Comparison of ENCODE assay signal across 13 cellular contexts in the genomic region with DNA sequence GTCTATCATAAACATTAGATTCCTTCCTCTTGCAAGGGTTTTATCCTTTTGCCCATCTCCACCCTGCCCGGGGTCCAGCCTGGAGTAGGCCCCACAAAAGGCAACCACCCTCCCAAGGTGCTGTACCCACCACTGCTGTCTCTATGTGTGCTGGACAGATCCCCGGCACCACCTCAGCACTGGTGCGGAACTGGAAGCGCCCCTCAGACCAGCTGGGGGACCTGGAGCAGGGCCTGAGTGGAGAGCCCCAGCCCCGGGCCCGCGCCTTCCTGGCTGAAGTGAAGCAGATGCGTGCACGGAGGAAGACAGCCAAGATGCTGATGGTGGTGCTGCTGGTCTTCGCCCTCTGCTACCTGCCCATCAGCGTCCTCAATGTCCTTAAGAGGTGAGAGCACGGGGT.
DNase-seq lines count a peak whose midpoint lies in the region; ATAC-seq and TF ChIP-seq lines count a peak whose summit lies in the region.
"Had no signal": no experiment of that assay in that cellular context is flagged by ENCODE, and none has a peak within 500 bp of the region (broad histone marks: within the 10 kb centered on the region; RNA-seq: fewer than 3 reads in every experiment).

No MANE protein-coding gene starts in this region.

- DNase-seq in GM10248 (ENCODE audit: extremely low spot score): no peak
- DNase-seq in stimulated activated naive CD8-positive, alpha-beta T cell treated with anti-CD3 and anti-CD28 coated beads, Interleukin-15, Interleukin-2, amounts not matched to agents 100 U/mL and 50 U/mL, for 24 hours: no peak
- no peak for DNase-seq in NCI-H2107 treated with DMSO at 0.1 percent for 48 hours (lab: John Stamatoyannopoulos, UW; ENCODE audit: unreplicated experiment)
- DNase-seq: ACHN, DMS79 treated with DMSO at 0.1 percent for 48 hours, EL, GM23248 had no signal

- CTCF ChIA-PET in HEK293 (lab: Yijun Ruan, JAX) (no interaction called here), GM10248 (lab: Yijun Ruan, JAX) (interaction anchor here (0.6 to 1.8 kb wide), 2 partner anchors 10 to 60 kb away, joined by 3 to 5 read pairs; no protein-coding TSS in a partner anchor)

- peaks cover 14% of the 10 kb centered on the region for H3K27me3 Mint-ChIP-seq in dendritic cell treated with granulocyte-macrophage colony-stimulating factor and Interleukin-4, amounts not matched to agents 40 ng/mL and 50 ng/mL, for 4 days
- peaks cover 17% of the 10 kb centered on the region for H3K27me3 Mint-ChIP-seq in stimulated activated memory B cell treated with anti-CD40 and anti-IgM and Interleukin-4, amounts not matched to agents 10 μg/mL and 1 μg/mL and 100 μg/mL, for 72 hours

- no peaks in the 10 kb centered on the region for H4K20me1 ChIP-seq in BLaER1

- no peaks in the 10 kb centered on the region for H3K9me3 Mint-ChIP-seq in dendritic cell treated with granulocyte-macrophage colony-stimulating factor and Interleukin-4, amounts not matched to agents 40 ng/mL and 50 ng/mL, for 4 days
- no peaks in the 10 kb centered on the region for H3K9me3 Mint-ChIP-seq in stimulated activated memory B cell treated with anti-CD40 and anti-IgM and Interleukin-4, amounts not matched to agents 10 μg/mL and 1 μg/mL and 100 μg/mL, for 72 hours

- peaks cover 47% of the 10 kb centered on the region for H3K4me1 ChIP-seq in BLaER1
- no peaks in the 10 kb centered on the region for H3K4me1 ChIP-seq in HEK293 (ENCODE audit: control insufficient read depth, insufficient read depth, low read length)

- H3K36me3 Mint-ChIP-seq in dendritic cell treated with granulocyte-macrophage colony-stimulating factor and Interleukin-4, amounts not matched to agents 40 ng/mL and 50 ng/mL, for 4 days (ENCODE audit: low read depth): peaks cover 15% of the 10 kb centered on the region
- H3K36me3 Mint-ChIP-seq in stimulated activated memory B cell treated with anti-CD40 and anti-IgM and Interleukin-4, amounts not matched to agents 10 μg/mL and 1 μg/mL and 100 μg/mL, for 72 hours: peaks cover 35% of the 10 kb centered on the region

- no peak overlapping the region for H3K9ac ChIP-seq in BLaER1
- H3K9ac ChIP-seq: GM23248 had no signal

- peak overlapping the region; percentile 75 for H3K27ac Mint-ChIP-seq in dendritic cell treated with granulocyte-macrophage colony-stimulating factor and Interleukin-4, amounts not matched to agents 40 ng/mL and 50 ng/mL, for 4 days
- H3K27ac Mint-ChIP-seq in stimulated activated memory B cell treated with anti-CD40 and anti-IgM and Interleukin-4, amounts not matched to agents 10 μg/mL and 1 μg/mL and 100 μg/mL, for 72 hours: peak overlapping the region; percentile 47

- TF ChIP-seq CTCF in HEK293 (tag by site-specific recombination; IDR thresholded peaks at IDR 0.05): no peak
- no peak for TF ChIP-seq CTCF in GM10248 (IDR thresholded peaks at IDR 0.05; ENCODE audit: control extremely low read depth, extremely low read depth, low read depth, missing control alignments)

- ATAC-seq in stimulated activated memory B cell treated with anti-CD40 and anti-IgM and Interleukin-4, amounts not matched to agents 10 μg/mL and 1 μg/mL and 100 μg/mL, for 72 hours: no peak
- no peak for ATAC-seq in stimulated activated naive CD8-positive, alpha-beta T cell treated with anti-CD3 and anti-CD28 coated beads, Interleukin-15, Interleukin-2, amounts not matched to agents 100 U/mL and 50 U/mL, for 24 hours

- 0 out of 2 replicates have a peak overlapping the region, but pooled peaks have one; percentile 0 for H3K27ac ChIP-seq in BLaER1
- no peak overlapping the region for H3K27ac ChIP-seq in HEK293 (ENCODE audit: extremely low read depth, low read depth, low read length)
- H3K27ac ChIP-seq: C4-2B, GM23248 had no signal

- H3K4me3 Mint-ChIP-seq in dendritic cell treated with granulocyte-macrophage colony-stimulating factor and Interleukin-4, amounts not matched to agents 40 ng/mL and 50 ng/mL, for 4 days: no peak overlapping the region
- H3K4me3 Mint-ChIP-seq in stimulated activated memory B cell treated with anti-CD40 and anti-IgM and Interleukin-4, amounts not matched to agents 10 μg/mL and 1 μg/mL and 100 μg/mL, for 72 hours: no peak overlapping the region
- H3K4me3 Mint-ChIP-seq: CD4-positive, alpha-beta memory T cell had no signal

- no peak overlapping the region for H3K4me3 ChIP-seq in BLaER1
- no peak overlapping the region for H3K4me3 ChIP-seq in HEK293 (ENCODE audit: low read depth, low read length)
- H3K4me3 ChIP-seq: GM23248 had no signal

- POLR2A ChIA-PET in HEK293 (lab: Yijun Ruan, JAX): no interaction called here
- POLR2A ChIA-PET in GM10248 (lab: Yijun Ruan, JAX): no interaction called here

- H3K4me2 ChIP-seq in BLaER1: peak overlapping the region; percentile 41

- H3K36me3 ChIP-seq in BLaER1 (peaks cover 16% of the 10 kb centered on the region), HEK293 (ENCODE audit: control insufficient read depth in 2 of 2, insufficient read depth in 1 of 2, low read length in 2 of 2) (peaks cover 0 to 27% of the 10 kb centered on the region in 2 experiments; a peak in 1 of 3 replicates)

- no peaks in the 10 kb centered on the region for H3K27me3 ChIP-seq in BLaER1

- H3K9me3 ChIP-seq in BLaER1: no peaks in the 10 kb centered on the region
- H3K9me3 ChIP-seq in HEK293 (ENCODE audit: control insufficient read depth, insufficient read depth, low read depth, low read length): no peaks in the 10 kb centered on the region

- intact Hi-C loops in dendritic cell treated with granulocyte-macrophage colony-stimulating factor and Interleukin-4, amounts not matched to agents 40 ng/mL and 50 ng/mL, for 4 days (cut with micrococcal nuclease): no loop called here

- H3K4me1 Mint-ChIP-seq in dendritic cell treated with granulocyte-macrophage colony-stimulating factor and Interleukin-4, amounts not matched to agents 40 ng/mL and 50 ng/mL, for 4 days (ENCODE audit: low read depth): peaks cover 84% of the 10 kb centered on the region
- H3K4me1 Mint-ChIP-seq in stimulated activated memory B cell treated with anti-CD40 and anti-IgM and Interleukin-4, amounts not matched to agents 10 μg/mL and 1 μg/mL and 100 μg/mL, for 72 hours: peaks cover 50% of the 10 kb centered on the region

TF ChIP-seq in HEK293, 187 proteins besides CTCF, POLR2A, EP300 and RAD21:
- TF ChIP-seq ZNF324 (tag by site-specific recombination; IDR thresholded peaks at IDR 0.05) (no peak), ZNF112 (tag by site-specific recombination; IDR thresholded peaks at IDR 0.05) (no peak), REST (tag by site-specific recombination; IDR thresholded peaks at IDR 0.05) (peak; percentile 49; the same call in 1 of the 2 replicates), ZSCAN16 (tag by site-specific recombination; IDR thresholded peaks at IDR 0.05) (no peak), ZNF155 (tag by site-specific recombination; IDR thresholded peaks at IDR 0.05) (no peak)
